ENCODE assay signal across 1 cellular context in genomic region chr1:201783067-201783466, GRCh38.
TF ChIP-seq lines count a peak whose summit lies in the region.

No MANE protein-coding gene starts in this region.

TF ChIP-seq in K562, 482 proteins besides CTCF, POLR2A, EP300 and RAD21 (continued from another document and continues in another):
- TF ChIP-seq CBFA2T2 (conservative IDR thresholded peaks at IDR 0.05) (peak; percentile 29; the same call in 1 of the 2 replicates), ZMIZ1 (IDR thresholded peaks at IDR 0.05; ENCODE audit: low read depth in 2 of 2, low read length in 2 of 2) (no peak), TEAD4 (IDR thresholded peaks at IDR 0.05; ENCODE audit: low read length) (0 out of 2 replicates have a peak, but pooled peaks have one; percentile 25), TEAD4 (CRISPR knock-in tag; IDR thresholded peaks at IDR 0.05; ENCODE audit: borderline replicate concordance) (no peak), PKNOX1 (IDR thresholded peaks at IDR 0.05) (no peak), ZNF584 (CRISPR knock-in tag; IDR thresholded peaks at IDR 0.05; ENCODE audit: low read depth) (no peak), ZNF408 (CRISPR knock-in tag; IDR thresholded peaks at IDR 0.05; ENCODE audit: low read depth) (no peak), CREB3 (tag; conservative IDR thresholded peaks at IDR 0.05; ENCODE audit: low read depth) (no peak), HEY1 (CRISPR knock-in tag; IDR thresholded peaks at IDR 0.05; ENCODE audit: borderline replicate concordance) (no peak), BRF2 (IDR thresholded peaks at IDR 0.05; ENCODE audit: borderline replicate concordance, insufficient read depth, insufficient read length) (no peak), NKRF (IDR thresholded peaks at IDR 0.05; ENCODE audit: borderline replicate concordance) (no peak), AFF4 (CRISPR knock-in tag; IDR thresholded peaks at IDR 0.05) (no peak), GTF2B (IDR thresholded peaks at IDR 0.05; ENCODE audit: extremely low read depth, insufficient read length) (no peak), TFE3 (CRISPR knock-in tag; IDR thresholded peaks at IDR 0.05) (no peak), CC2D1A (IDR thresholded peaks at IDR 0.05) (no peak), NCOA4 (IDR thresholded peaks at IDR 0.05; ENCODE audit: partially characterized antibody) (no peak), MCM5 (IDR thresholded peaks at IDR 0.05; ENCODE audit: low read depth) (no peak), KLF13 (tag; IDR thresholded peaks at IDR 0.05; ENCODE audit: borderline replicate concordance, low read depth) (no peak), CBFA2T3 (IDR thresholded peaks at IDR 0.05) (peak; percentile 24; the same call in 1 of the 2 replicates), POLR2B (IDR thresholded peaks at IDR 0.05; ENCODE audit: low read depth, partially characterized antibody) (no peak), TEAD2 (tag; IDR thresholded peaks at IDR 0.05) (no peak), ADNP (tag; IDR thresholded peaks at IDR 0.05) (no peak), RCOR1 (IDR thresholded peaks at IDR 0.05; ENCODE audit: borderline replicate concordance in 1 of 2, low read depth in 2 of 2, low read length in 2 of 2) (no peak), ZNF217 (CRISPR knock-in tag; IDR thresholded peaks at IDR 0.05) (no peak), GABPA (tag; conservative IDR thresholded peaks at IDR 0.05; ENCODE audit: low read depth) (no peak), NR2F6 (CRISPR knock-in tag; IDR thresholded peaks at IDR 0.05) (no peak), ARID3B (CRISPR knock-in tag; IDR thresholded peaks at IDR 0.05; ENCODE audit: borderline replicate concordance) (no peak), ARHGAP35 (IDR thresholded peaks at IDR 0.05; ENCODE audit: partially characterized antibody) (no peak), ZNF583 (CRISPR knock-in tag; IDR thresholded peaks at IDR 0.05) (no peak)
